1 cellular context compared by ENCODE assay signal in genomic region chr2:109700680-109701274, GRCh38.
A peak's percentile ranks its signal among the peaks of the same experiment; 100 is the strongest.
TF ChIP-seq lines count a peak whose summit lies in the region.

No MANE protein-coding gene starts in this region.

TF ChIP-seq in GM23338, 12 proteins besides CTCF, POLR2A, EP300 and RAD21 (continued from another document):
- TF ChIP-seq REST (IDR thresholded peaks at IDR 0.05; ENCODE audit: unreplicated experiment) (no peak), STAT1 (IDR thresholded peaks at IDR 0.05; ENCODE audit: unreplicated experiment) (no peak), ZNF462 (CRISPR knock-in tag; IDR thresholded peaks at IDR 0.05) (peak; percentile 58; the same call in 1 of the 2 replicates)
